In genomic region chr10:70330671-70331070, GRCh38 we compare ENCODE assay signal across 16 cellular contexts. TPM values are rescaled to one million over a fixed set of nuclear protein-coding genes. Genes with fewer than 3 reads are reported as not detected.
DNase-seq lines count a peak whose midpoint lies in the region; ATAC-seq and TF ChIP-seq lines count a peak whose summit lies in the region.
"Had no signal": no experiment of that assay in that cellular context is flagged by ENCODE, and none has a peak within 500 bp of the region (broad histone marks: within the 10 kb centered on the region; RNA-seq: fewer than 3 reads in every experiment).

No MANE protein-coding gene starts in this region.

- H3K27me3 ChIP-seq in Karpas-422 (ENCODE audit: low read length) (no peaks in the 10 kb centered on the region), gastrocnemius medialis (no peaks in the 10 kb centered on the region), H9 (ENCODE audit: insufficient read depth, low read length) (no peaks in the 10 kb centered on the region)

- H3K18ac ChIP-seq in H9 (ENCODE audit: insufficient read length, low read depth, low read length) = no peak overlapping the region

- H3K27ac Mint-ChIP-seq in CD14-positive monocyte = peak overlapping the region in 4 of 7 donors; percentile 68 to 88 (median 82)
- peak overlapping the region in 1 of 3 experiments; percentile 4; a peak in 1 of 7 replicates for H3K27ac Mint-ChIP-seq in H9
- H3K27ac Mint-ChIP-seq: CD8-positive, alpha-beta T cell had no signal

- no peak for ATAC-seq in gastrocnemius medialis
- no peak for ATAC-seq in activated T-cell treated with anti-CD3 and anti-CD28 coated beads, Interleukin-2, amount 50 U/mL, for 4 hours
- ATAC-seq: CD8-positive, alpha-beta T cell had no signal

- in situ Hi-C loops in astrocyte of the cerebellum (cut with HindIII; ENCODE audit: low sequenced_read_pairs) (no loop called here), gastrocnemius medialis (cut with MboI; ENCODE audit: low sequenced_read_pairs in 4 of 4) (no loop called here), ACHN (cut with HindIII; ENCODE audit: low pct_ligation_motif_present, low pct_unique_long_range_greater_than_20kb, low sequenced_read_pairs) (no loop called here)

- H2AK5ac ChIP-seq in H9 (ENCODE audit: insufficient read length, low read length) = no peak overlapping the region

- no peak overlapping the region for H3T11ph ChIP-seq in H9 (ENCODE audit: low read length)

- H3K4me3 ChIP-seq in Karpas-422 (ENCODE audit: low read length) (no peak overlapping the region), astrocyte of the cerebellum (ENCODE audit: low read depth, low read length) (no peak overlapping the region), gastrocnemius medialis (no peak overlapping the region)
- H3K4me3 ChIP-seq: PC-9 had no signal

- intact Hi-C loops in CD14-positive monocyte (cut with micrococcal nuclease) (loop anchor here in 1 of 2 donors (5.0 kb wide), 1 partner anchor 33 kb away; no protein-coding TSS in a partner anchor), gastrocnemius medialis (cut with DNase I; ENCODE audit: low total_unique reads) (no loop called here)

- H3K4me1 ChIP-seq in Karpas-422 (ENCODE audit: low read length) = peaks cover 55% of the 10 kb centered on the region
- peaks cover 52 to 66% of the 10 kb centered on the region in 2 donors for H3K4me1 ChIP-seq in gastrocnemius medialis
- H3K4me1 ChIP-seq in H9 (ENCODE audit: insufficient read depth, low read length) = no peaks in the 10 kb centered on the region

- H3K9ac ChIP-seq in Karpas-422 (ENCODE audit: low read length) = peak overlapping the region; percentile 69
- no peak overlapping the region for H3K9ac ChIP-seq in H9 (ENCODE audit: extremely low read depth, insufficient read length, low read length)
- H3K9ac ChIP-seq: KMS-11 had no signal

- peaks cover 15 to 31% of the 10 kb centered on the region in 2 donors for H3K36me3 Mint-ChIP-seq in CD14-positive monocyte
- peaks cover 3% of the 10 kb centered on the region for H3K36me3 Mint-ChIP-seq in activated T-cell treated with anti-CD3 and anti-CD28 coated beads, Interleukin-2, amount 50 U/mL, for 4 hours (ENCODE audit: insufficient read depth)
- H3K36me3 Mint-ChIP-seq in H9 (ENCODE audit: insufficient read depth in 1 of 3, low read depth in 3 of 3) = peaks cover 2 to 7% (median 5%) of the 10 kb centered on the region in 3 experiments; a peak in 4 of 7 replicates
- H3K36me3 Mint-ChIP-seq: CD8-positive, alpha-beta T cell had no signal

- H3K4me3 Mint-ChIP-seq in CD14-positive monocyte (peak overlapping the region in 1 of 2 donors; percentile 84), H9 (no peak overlapping the region)
- no peak overlapping the region for H3K4me3 Mint-ChIP-seq in activated T-cell treated with anti-CD3 and anti-CD28 coated beads, Interleukin-2, amount 50 U/mL, for 4 hours
- H3K4me3 Mint-ChIP-seq: CD8-positive, alpha-beta T cell had no signal

- H2AFZ ChIP-seq in Karpas-422 (ENCODE audit: low read length) = no peak overlapping the region
- no peak overlapping the region for H2AFZ ChIP-seq in H9 (ENCODE audit: low read length)
- H2AFZ ChIP-seq: PC-9 had no signal

- peaks cover 18% of the 10 kb centered on the region for H3K36me3 ChIP-seq in Karpas-422 (ENCODE audit: insufficient read depth, low read length)
- no peaks in the 10 kb centered on the region for H3K36me3 ChIP-seq in gastrocnemius medialis

- H4K20me1 ChIP-seq in Karpas-422 (ENCODE audit: insufficient read depth, low read depth, low read length) (no peaks in the 10 kb centered on the region), H9 (ENCODE audit: control insufficient read depth, insufficient read depth, insufficient read length) (no peaks in the 10 kb centered on the region)

- no peak overlapping the region for H3K23ac ChIP-seq in H9 (ENCODE audit: insufficient read length, low read depth, low read length)

- H3K4me1 Mint-ChIP-seq in CD14-positive monocyte (peaks cover 50% of the 10 kb centered on the region), H9 (peaks cover 0 to 7% of the 10 kb centered on the region in 2 experiments; a peak in 2 of 4 replicates)
- peaks cover 27% of the 10 kb centered on the region for H3K4me1 Mint-ChIP-seq in activated T-cell treated with anti-CD3 and anti-CD28 coated beads, Interleukin-2, amount 50 U/mL, for 4 hours (ENCODE audit: low read depth)

- H2BK12ac ChIP-seq in H9 (ENCODE audit: insufficient read length, low read depth, low read length) = no peak overlapping the region

- H3K27me3 Mint-ChIP-seq in CD14-positive monocyte (ENCODE audit: low read depth in 3 of 3) (peaks cover 66 to 89% (median 71%) of the 10 kb centered on the region in 3 donors), H9 (ENCODE audit: low read depth) (no peaks in the 10 kb centered on the region)
- no peaks in the 10 kb centered on the region for H3K27me3 Mint-ChIP-seq in activated T-cell treated with anti-CD3 and anti-CD28 coated beads, Interleukin-2, amount 50 U/mL, for 4 hours (ENCODE audit: low read depth)

- no peak for TF ChIP-seq POLR2A in gastrocnemius medialis (IDR thresholded peaks at IDR 0.05)

- H3K79me2 ChIP-seq in Karpas-422 (ENCODE audit: low read length) = peaks cover 21% of the 10 kb centered on the region
- no peaks in the 10 kb centered on the region for H3K79me2 ChIP-seq in H9 (ENCODE audit: insufficient read depth, low read length)

- H3K4me2 ChIP-seq in Karpas-422 (ENCODE audit: low read depth, low read length, poor library complexity, severe bottlenecking) (peak overlapping the region; percentile 70), H9 (ENCODE audit: insufficient read depth, insufficient read length, low read length) (no peak overlapping the region)
- H3K4me2 ChIP-seq: KMS-11 had no signal

- no peak overlapping the region for H3K4ac ChIP-seq in H9 (ENCODE audit: low read depth, low read length)

- TF ChIP-seq CTCF in CD14-positive monocyte (IDR thresholded peaks at IDR 0.05) = no peak
- TF ChIP-seq CTCF in astrocyte of the cerebellum (IDR thresholded peaks at IDR 0.05; ENCODE audit: low read depth, low read length, missing control alignments) = no peak
- no peak for TF ChIP-seq CTCF in gastrocnemius medialis (IDR thresholded peaks at IDR 0.05 in 4 of 5, conservative IDR thresholded peaks at IDR 0.05 in 1 of 5)
- no peak for TF ChIP-seq CTCF in H9 (conservative IDR thresholded peaks at IDR 0.05)

- H3K9me3 ChIP-seq in Karpas-422 (ENCODE audit: low read length) (peaks cover 16% of the 10 kb centered on the region; the same call in 1 of the 2 replicates), gastrocnemius medialis (no peaks in the 10 kb centered on the region), H9 (ENCODE audit: control insufficient read depth, low read depth, low read length) (no peaks in the 10 kb centered on the region)

- no peak overlapping the region for H3K56ac ChIP-seq in H9 (ENCODE audit: insufficient read length, low read depth, low read length)

- H2BK120ac ChIP-seq in H9 (ENCODE audit: low read depth, low read length, poor library complexity, severe bottlenecking) = no peak overlapping the region

- H3K79me1 ChIP-seq in H9 (ENCODE audit: insufficient read depth, low read depth, low read length, poor library complexity, severe bottlenecking) = no peaks in the 10 kb centered on the region

- no peaks in the 10 kb centered on the region for H3K9me2 ChIP-seq in Karpas-422 (replicated peaks; ENCODE audit: insufficient read depth, low read length)

- H3K27ac ChIP-seq in Karpas-422 (ENCODE audit: low read length) = peak overlapping the region; percentile 94
- H3K27ac ChIP-seq in gastrocnemius medialis = peak overlapping the region; percentile 77 to 83 (median 80)
- no peak overlapping the region for H3K27ac ChIP-seq in H9 (ENCODE audit: insufficient read length, low read depth, low read length)
- H3K27ac ChIP-seq: KMS-11 had no signal

- no CpG with 5 or more reads among the region's 9 CpGs for WGBS in H9 (ENCODE audit: extremely low coverage, insufficient read length, low lambda C conversion rate)

- H2BK5ac ChIP-seq in H9 (ENCODE audit: insufficient read length, low read length) = no peak overlapping the region

- no peak overlapping the region for H4K5ac ChIP-seq in H9 (ENCODE audit: insufficient read length, low read depth, low read length)

- no peak overlapping the region for H4K91ac ChIP-seq in H9 (ENCODE audit: insufficient read length, low read depth, low read length)

- H2BK20ac ChIP-seq in H9 (ENCODE audit: low read depth, low read length, poor library complexity, severe bottlenecking) = no peak overlapping the region

- H2BK15ac ChIP-seq in H9 (ENCODE audit: low read depth, low read length) = no peak overlapping the region

- H3K9me3 Mint-ChIP-seq in CD14-positive monocyte = peaks cover 0 to 8% (median 3%) of the 10 kb centered on the region in 7 donors
- H3K9me3 Mint-ChIP-seq in activated T-cell treated with anti-CD3 and anti-CD28 coated beads, Interleukin-2, amount 50 U/mL, for 4 hours = no peaks in the 10 kb centered on the region
- H3K9me3 Mint-ChIP-seq in H9 = no peaks in the 10 kb centered on the region
- H3K9me3 Mint-ChIP-seq: CD8-positive, alpha-beta T cell had no signal

- H3K14ac ChIP-seq in H9 (ENCODE audit: insufficient read depth, low read length) = no peak overlapping the region

- H4K8ac ChIP-seq in H9 (replicated peaks; ENCODE audit: insufficient read length, low read depth, low read length) = no peak overlapping the region

- no peaks in the 10 kb centered on the region for H3K23me2 ChIP-seq in H9 (ENCODE audit: insufficient read length, low read depth, low read length, poor library complexity, severe bottlenecking)

- DNase-seq in CD14-positive monocyte (ENCODE audit: low spot score) (no peak), Karpas-422 (no peak), astrocyte of the cerebellum (ENCODE audit: low read depth) (peak; percentile 20), gastrocnemius medialis (no peak), H9 (no peak), ACHN (no peak)
- DNase-seq in activated T-cell treated with anti-CD3 and anti-CD28 coated beads, Interleukin-2, amount 50 U/mL, for 4 hours = no peak
- DNase-seq: CD8-positive, alpha-beta T cell; NCI-H1417 treated with DMSO at 0.1 percent for 48 hours; NCI-H187 treated with DMSO at 0.1 percent for 48 hours; NCI-H2227 treated with DMSO at 0.1 percent for 48 hours; NCI-H510A treated with DMSO at 0.1 percent for 48 hours had no signal

RNA-seq across cellular contexts. Expression of gene NPFFR1, which starts 46.9 kb away (rescaled TPM):
- not detected for polyA plus RNA-seq in CD14-positive monocyte
- total RNA-seq in Karpas-422 (2014; rRNA removed; shearing (Covaris generic); ENCODE audit: low replicate concordance) = not detected in 2 replicates
- total RNA-seq in gastrocnemius medialis (under 1 TPM in 1 of 4 donors, not detected in 3; 0.03 TPM), H9 (2021) (not detected in 2 replicates)
- total RNA-seq in activated T-cell treated with anti-CD3 and anti-CD28 coated beads, Interleukin-2, amount 50 U/mL, for 4 hours = not detected
- total RNA-seq: CD8-positive, alpha-beta T cell; M059J; SK-MEL-5 had no signal

RNA-seq across cellular contexts. Expression of gene LRRC20, which starts 51.8 kb away (rescaled TPM):
- polyA plus RNA-seq in CD14-positive monocyte = 1 to 10 TPM; 1.2 to 1.3 TPM
- 13.6 and 37.0 TPM in 2 replicates for total RNA-seq in Karpas-422 (2014; rRNA removed; shearing (Covaris generic); ENCODE audit: low replicate concordance)
- total RNA-seq in gastrocnemius medialis = 100 to 1,000 TPM; 104 to 220 (median 128) TPM
- total RNA-seq in activated T-cell treated with anti-CD3 and anti-CD28 coated beads, Interleukin-2, amount 50 U/mL, for 4 hours = 10 to 100 TPM in 1 of 3 donors, 1 to 10 TPM in 2; 5.3 to 11.3 (median 7.6) TPM
- total RNA-seq in H9 (2021) = 4.8 and 6.0 TPM in 2 replicates
